In the genomic region with DNA sequence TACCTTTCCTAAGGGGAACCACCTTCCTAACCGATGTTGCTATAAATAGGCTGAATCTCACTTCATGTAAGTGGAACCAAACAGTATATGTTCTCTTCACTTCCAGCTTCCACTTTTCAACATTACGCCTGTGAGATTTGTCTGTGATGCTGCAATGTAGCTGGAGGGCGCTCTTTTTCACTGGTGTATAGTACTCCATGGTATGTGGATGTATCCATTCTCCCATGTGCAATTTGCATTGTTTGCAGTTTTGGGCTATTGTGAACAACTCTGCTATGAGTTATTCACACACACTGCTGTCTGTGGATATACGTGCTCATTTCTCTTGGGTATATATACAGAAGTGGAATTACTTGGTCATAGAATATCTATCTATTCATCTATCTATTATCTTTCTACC, we compare ENCODE assay signal across 1 cellular context.
TF ChIP-seq lines count a peak whose summit lies in the region.

No MANE protein-coding gene starts in this region.

TF ChIP-seq in H1, 55 proteins besides CTCF, POLR2A, EP300 and RAD21 (continued from another document):
- TF ChIP-seq, protein P1, sequence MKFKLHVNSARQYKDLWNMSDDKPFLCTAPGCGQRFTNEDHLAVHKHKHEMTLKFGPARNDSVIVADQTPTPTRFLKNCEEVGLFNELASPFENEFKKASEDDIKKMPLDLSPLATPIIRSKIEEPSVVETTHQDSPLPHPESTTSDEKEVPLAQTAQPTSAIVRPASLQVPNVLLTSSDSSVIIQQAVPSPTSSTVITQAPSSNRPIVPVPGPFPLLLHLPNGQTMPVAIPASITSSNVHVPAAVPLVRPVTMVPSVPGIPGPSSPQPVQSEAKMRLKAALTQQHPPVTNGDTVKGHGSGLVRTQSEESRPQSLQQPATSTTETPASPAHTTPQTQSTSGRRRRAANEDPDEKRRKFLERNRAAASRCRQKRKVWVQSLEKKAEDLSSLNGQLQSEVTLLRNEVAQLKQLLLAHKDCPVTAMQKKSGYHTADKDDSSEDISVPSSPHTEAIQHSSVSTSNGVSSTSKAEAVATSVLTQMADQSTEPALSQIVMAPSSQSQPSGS (IDR thresholded peaks at IDR 0.05; ENCODE audit: low read length) = no peak
- TF ChIP-seq PHF8 (conservative IDR thresholded peaks at IDR 0.05; ENCODE audit: low read depth, low read length) = no peak
- TF ChIP-seq EGR1 (IDR thresholded peaks at IDR 0.05; ENCODE audit: borderline replicate concordance, low read depth, low read length) = no peak
- TF ChIP-seq TEAD4 (IDR thresholded peaks at IDR 0.05; ENCODE audit: low read depth, low read length) = no peak
- TF ChIP-seq, protein P2, sequence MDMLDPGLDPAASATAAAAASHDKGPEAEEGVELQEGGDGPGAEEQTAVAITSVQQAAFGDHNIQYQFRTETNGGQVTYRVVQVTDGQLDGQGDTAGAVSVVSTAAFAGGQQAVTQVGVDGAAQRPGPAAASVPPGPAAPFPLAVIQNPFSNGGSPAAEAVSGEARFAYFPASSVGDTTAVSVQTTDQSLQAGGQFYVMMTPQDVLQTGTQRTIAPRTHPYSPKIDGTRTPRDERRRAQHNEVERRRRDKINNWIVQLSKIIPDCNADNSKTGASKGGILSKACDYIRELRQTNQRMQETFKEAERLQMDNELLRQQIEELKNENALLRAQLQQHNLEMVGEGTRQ (IDR thresholded peaks at IDR 0.05; ENCODE audit: low read length) = no peak
- no peak for TF ChIP-seq SP4 (IDR thresholded peaks at IDR 0.05; ENCODE audit: low read length)
- TF ChIP-seq SP2 (IDR thresholded peaks at IDR 0.05; ENCODE audit: low read length) = no peak
